8 cellular contexts compared by ENCODE assay signal in the genomic region with DNA sequence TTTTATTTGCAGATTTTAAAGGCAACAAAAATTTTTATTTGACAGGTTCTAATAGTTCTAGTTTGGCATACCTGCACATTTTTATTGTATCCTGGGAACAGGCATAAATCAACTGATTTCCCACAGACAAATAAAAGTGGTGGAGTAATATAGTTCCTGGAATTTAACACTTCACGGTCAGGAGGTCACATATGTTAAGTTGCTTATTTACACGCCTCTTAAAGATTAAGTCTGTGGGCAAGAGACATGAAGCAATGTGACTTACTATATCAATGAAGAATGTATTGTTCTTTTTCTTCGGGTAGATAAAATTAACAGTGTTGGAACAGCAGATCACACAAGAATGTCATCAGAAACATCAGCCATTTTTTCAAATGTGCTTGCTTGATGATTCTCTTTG.
A peak's percentile ranks its signal among the peaks of the same experiment; 100 is the strongest.
DNase-seq lines count a peak whose midpoint lies in the region; ATAC-seq, FAIRE-seq and TF ChIP-seq lines count a peak whose summit lies in the region.
"Not testable (repeated sequence)": the region's sequence is repeated elsewhere in the genome, so short reads cannot be mapped to it uniquely, and the experiment has no call there.

No MANE protein-coding gene starts in this region.

- not testable (repeated sequence) for H2AFZ ChIP-seq in IMR-90 (replicated peaks; ENCODE audit: low read length, poor library complexity); astrocyte (ENCODE audit: low read depth, low read length)

- in situ Hi-C loops in IMR-90 (cut with MboI; ENCODE audit: low sequenced_read_pairs): not testable (repeated sequence)

- H3K36me3 ChIP-seq in IMR-90 (ENCODE audit: control insufficient read depth, insufficient read depth, low read length); astrocyte (ENCODE audit: insufficient read depth, low read length); small intestine (ENCODE audit: control insufficient read depth in 2 of 2, insufficient read depth in 2 of 2, low read length in 2 of 2): not testable (repeated sequence)

- H2BK20ac ChIP-seq in IMR-90 (ENCODE audit: low read depth, low read length): not testable (repeated sequence)

- H3K9me3 Mint-ChIP-seq in astrocyte (ENCODE audit: unreplicated experiment): not testable (repeated sequence)

- dilution Hi-C loops in IMR-90 (cut with HindIII; ENCODE audit: low sequenced_read_pairs, unreplicated experiment): not testable (repeated sequence)

- H2AK5ac ChIP-seq in IMR-90 (ENCODE audit: low read depth, low read length): not testable (repeated sequence)

- not testable (repeated sequence) for H3K79me1 ChIP-seq in IMR-90 (ENCODE audit: low read depth in 1 of 2, low read length in 2 of 2)

- TF ChIP-seq CTCF in IMR-90 (conservative IDR thresholded peaks at IDR 0.05; ENCODE audit: low read depth, low read length); astrocyte (IDR thresholded peaks at IDR 0.05; ENCODE audit: insufficient read depth, low read depth, low read length); epithelial cell of esophagus (IDR thresholded peaks at IDR 0.05; ENCODE audit: insufficient read depth, low read depth, low read length, missing control alignments): not testable (repeated sequence)

- not testable (repeated sequence) for H3K36me3 Mint-ChIP-seq in astrocyte (ENCODE audit: low read depth, unreplicated experiment)

- H4K5ac ChIP-seq in IMR-90 (ENCODE audit: low read depth, low read length): not testable (repeated sequence)

- not testable (repeated sequence) for H3K9ac ChIP-seq in IMR-90 (ENCODE audit: low read depth, low read length); astrocyte (ENCODE audit: low read length)

- TF ChIP-seq POLR2A in IMR-90 (IDR thresholded peaks at IDR 0.05; ENCODE audit: low read depth, low read length): not testable (repeated sequence)

- not testable (repeated sequence) for H3K79me2 ChIP-seq in astrocyte (ENCODE audit: insufficient read depth, low read length)

- CTCF ChIA-PET in IMR-90 (lab: Yijun Ruan, JAX): not testable (repeated sequence)

- H2BK5ac ChIP-seq in IMR-90 (ENCODE audit: low read depth, low read length, poor library complexity, severe bottlenecking): not testable (repeated sequence)

- H3K27ac Mint-ChIP-seq in astrocyte (ENCODE audit: unreplicated experiment): not testable (repeated sequence)

- not testable (repeated sequence) for H3K27me3 Mint-ChIP-seq in astrocyte (ENCODE audit: low read depth, unreplicated experiment)

- ATAC-seq in IMR-90 (ENCODE audit: low read depth): peak; percentile 35

- H3K18ac ChIP-seq in IMR-90 (ENCODE audit: low read depth, low read length): not testable (repeated sequence)

- H3K56ac ChIP-seq in IMR-90 (ENCODE audit: extremely low read depth, insufficient read depth, low read length): not testable (repeated sequence)

- not testable (repeated sequence) for H3K9me1 ChIP-seq in IMR-90 (ENCODE audit: insufficient read depth, low read length)

- FAIRE-seq in A204.1 (lab: Jason Lieb, UNC): peak; percentile 71
- peak; percentile 58 for FAIRE-seq in astrocyte (lab: Jason Lieb, UNC)
- FAIRE-seq in small intestine (lab: Jason Lieb, UNC): peak; percentile 64

- H3K4me3 ChIP-seq in IMR-90 (ENCODE audit: insufficient read depth, low read depth, low read length); astrocyte (ENCODE audit: insufficient read depth, low read depth, low read length); epithelial cell of esophagus (ENCODE audit: low read length); small intestine (ENCODE audit: low read depth in 1 of 2, low read length in 2 of 2): not testable (repeated sequence)

- H3K9me3 ChIP-seq in IMR-90 (ENCODE audit: control insufficient read depth, insufficient read depth, low read length); astrocyte (ENCODE audit: insufficient read depth, low read depth, low read length); small intestine (ENCODE audit: control insufficient read depth, low read depth): not testable (repeated sequence)

- not testable (repeated sequence) for H3K4ac ChIP-seq in IMR-90 (ENCODE audit: low read depth, low read length)

- DNase-seq in EL (peak; percentile 58), IMR-90 (peak; percentile 38), astrocyte (ENCODE audit: low read depth) (peak; percentile 4), epithelial cell of esophagus (ENCODE audit: low read depth) (peak; percentile 16), fibroblast of the conjunctiva (ENCODE audit: low read depth) (peak; percentile 4), left kidney (ENCODE audit: low read depth, low spot score) (peak; percentile 12)
- DNase-seq in small intestine: not testable (repeated sequence)

- not testable (repeated sequence) for H3K4me1 Mint-ChIP-seq in astrocyte (ENCODE audit: low read depth, unreplicated experiment)

- H3K14ac ChIP-seq in IMR-90 (replicated peaks; ENCODE audit: low read depth, low read length): not testable (repeated sequence)

- not testable (repeated sequence) for H3K4me1 ChIP-seq in IMR-90 (ENCODE audit: control insufficient read depth, insufficient read depth, low read length); astrocyte (ENCODE audit: insufficient read depth, low read length); small intestine (ENCODE audit: control insufficient read depth in 2 of 2, insufficient read depth in 1 of 2, low read depth in 1 of 2, low read length in 1 of 2)

- BruUV-seq in IMR-90 (replicated peaks; lab: Mats Ljungman, UMichigan): not testable (repeated sequence)

- not testable (repeated sequence) for H4K8ac ChIP-seq in IMR-90 (ENCODE audit: low read depth in 2 of 2, low read length in 2 of 2)

- not testable (repeated sequence) for H2BK120ac ChIP-seq in IMR-90 (ENCODE audit: low read depth, low read length)

- not testable (repeated sequence) for H2AK9ac ChIP-seq in IMR-90 (replicated peaks; ENCODE audit: low read depth, low read length, poor library complexity)

- H3K27ac ChIP-seq in IMR-90 (ENCODE audit: insufficient read depth, low read length); astrocyte (ENCODE audit: low read depth, low read length); small intestine (ENCODE audit: low read depth in 1 of 2, low read length in 1 of 2): not testable (repeated sequence)

- no CpG with 5 or more reads among the region's 3 CpGs for WGBS in IMR-90 (ENCODE audit: extremely low coverage in 2 of 2, insufficient read length in 1 of 2), 2 experiments
- 50 to 64% (median 50%) methylated on average over 3 of the region's 3 CpGs for WGBS in small intestine, 3 donors

- H4K20me1 ChIP-seq in IMR-90 (ENCODE audit: insufficient read depth, low read length); astrocyte (ENCODE audit: insufficient read depth, low read length): not testable (repeated sequence)

- H2BK15ac ChIP-seq in IMR-90 (ENCODE audit: low read depth, low read length): not testable (repeated sequence)

- not testable (repeated sequence) for TF ChIP-seq RAD21 in IMR-90 (IDR thresholded peaks at IDR 0.05; ENCODE audit: low read length)

- intact Hi-C loops in IMR-90 (cut with micrococcal nuclease): not testable (repeated sequence)

- not testable (repeated sequence) for H3K23ac ChIP-seq in IMR-90 (ENCODE audit: low read depth, low read length)

- POLR2A ChIA-PET in IMR-90 (lab: Charles Lee; ENCODE audit: unreplicated experiment): not testable (repeated sequence)

- H3K4me2 ChIP-seq in IMR-90 (ENCODE audit: low read depth, low read length); astrocyte (ENCODE audit: low read length): not testable (repeated sequence)

- H3K4me3 Mint-ChIP-seq in astrocyte (ENCODE audit: unreplicated experiment): not testable (repeated sequence)

- not testable (repeated sequence) for H3K27me3 ChIP-seq in IMR-90 (ENCODE audit: control insufficient read depth, insufficient read depth, low read length); astrocyte (ENCODE audit: insufficient read depth, low read length); small intestine (ENCODE audit: control insufficient read depth in 2 of 2, insufficient read depth in 2 of 2, low read length in 2 of 2)

- H4K91ac ChIP-seq in IMR-90 (ENCODE audit: insufficient read depth, low read depth, low read length): not testable (repeated sequence)
